Comparison of ENCODE assay signal across 19 cellular contexts in genomic region chr10:112794201-112794600, GRCh38.
"Had no signal": no experiment of that assay in that cellular context is flagged by ENCODE, and none has a peak within 500 bp of the region (broad histone marks: within the 10 kb centered on the region; RNA-seq: fewer than 3 reads in every experiment).

No MANE protein-coding gene starts in this region.

- H3K9me3 ChIP-seq: SK-N-SH had no signal

- H3K4me2 ChIP-seq: SK-N-SH had no signal

- H3K27me3 ChIP-seq: MG63 had no signal

- DNase-seq: IMR-90, Karpas-422, KG1, MG63, NCI-H1092, NCI-H1105 treated with DMSO at 0.1 percent for 48 hours, NCI-H1417 treated with DMSO at 0.1 percent for 48 hours, NCI-H146, NCI-H1694 treated with DMSO at 0.1 percent for 48 hours, NCI-H1930, NCI-H2081, NCI-H2171, NCI-H226, NCI-H446, NCI-H524 treated with DMSO at 0.1 percent for 48 hours, NCI-H774, RPMI8226, SK-N-SH had no signal

- H3K36me3 ChIP-seq: MG63 had no signal

- H3K4me3 ChIP-seq: MG63 had no signal

- ATAC-seq: HepG2 had no signal

- H3K9ac ChIP-seq: SK-N-SH had no signal
